ENCODE assay signal across 8 cellular contexts in genomic region chr2:584863-585823, GRCh38.
DNase-seq lines count a peak whose midpoint lies in the region; ATAC-seq and TF ChIP-seq lines count a peak whose summit lies in the region.

No MANE protein-coding gene starts in this region.

- no peak for TF ChIP-seq CTCF in nephron progenitor cell (IDR thresholded peaks at IDR 0.05)

- CTCF ChIA-PET in activated CD4-positive, alpha-beta memory T cell treated with anti-CD3 and anti-CD28 coated beads, Interleukin-2, amount 10 ng/mL, durations not matched to agents 7 days and 5 days (lab: Charles Lee), result interaction anchor here (0.7 to 1.2 kb wide), 2 partner anchors 9 to 52 kb away, joined by 3 to 5 read pairs; no protein-coding TSS in a partner anchor

- ATAC-seq in GM19452 (IDR thresholded peaks at IDR 0.05; ENCODE audit: unreplicated experiment) (peak; percentile 98), HG03354 (IDR thresholded peaks at IDR 0.05; ENCODE audit: poor library complexity, severe bottlenecking, unreplicated experiment) (peak; percentile 97), left colon (no peak)

- peak; percentile 44 for DNase-seq in activated CD4-positive, alpha-beta memory T cell treated with anti-CD3 and anti-CD28 coated beads, Interleukin-2, amount 10 ng/mL, durations not matched to agents 7 days and 5 days
- DNase-seq in nephron progenitor cell (no peak), NCI-H748 (lab: John Stamatoyannopoulos, UW; ENCODE audit: unreplicated experiment) (no peak), T1000 (lab: John Stamatoyannopoulos, UW) (no peak), NCI-H345 treated with DMSO at 0.1 percent for 48 hours (lab: John Stamatoyannopoulos, UW; ENCODE audit: unreplicated experiment) (no peak), left colon (no peak)

- H3K27me3 Mint-ChIP-seq in activated CD4-positive, alpha-beta memory T cell treated with anti-CD3 and anti-CD28 coated beads, Interleukin-2, amount 10 ng/mL, durations not matched to agents 7 days and 5 days, result peaks cover 11% of the 10 kb centered on the region
- H3K27me3 Mint-ChIP-seq in nephron progenitor cell (ENCODE audit: low read depth, poor library complexity), result peaks cover 4% of the 10 kb centered on the region

- POLR2A ChIA-PET in activated CD4-positive, alpha-beta memory T cell treated with anti-CD3 and anti-CD28 coated beads, Interleukin-2, amount 10 ng/mL, durations not matched to agents 7 days and 5 days (lab: Charles Lee), result no interaction called here

- peaks cover 12% of the 10 kb centered on the region for H3K4me1 Mint-ChIP-seq in activated CD4-positive, alpha-beta memory T cell treated with anti-CD3 and anti-CD28 coated beads, Interleukin-2, amount 10 ng/mL, durations not matched to agents 7 days and 5 days
- peaks cover 37% of the 10 kb centered on the region for H3K4me1 Mint-ChIP-seq in nephron progenitor cell

- peak overlapping the region; percentile 14 for H3K4me3 Mint-ChIP-seq in activated CD4-positive, alpha-beta memory T cell treated with anti-CD3 and anti-CD28 coated beads, Interleukin-2, amount 10 ng/mL, durations not matched to agents 7 days and 5 days
- H3K4me3 Mint-ChIP-seq in nephron progenitor cell, result no peak overlapping the region

- no peaks in the 10 kb centered on the region for H3K9me3 Mint-ChIP-seq in activated CD4-positive, alpha-beta memory T cell treated with anti-CD3 and anti-CD28 coated beads, Interleukin-2, amount 10 ng/mL, durations not matched to agents 7 days and 5 days
- no peaks in the 10 kb centered on the region for H3K9me3 Mint-ChIP-seq in nephron progenitor cell

- intact Hi-C loops in left colon (cut with DNase I, micrococcal nuclease), result no loop called here

- no peak overlapping the region for H3K27ac Mint-ChIP-seq in activated CD4-positive, alpha-beta memory T cell treated with anti-CD3 and anti-CD28 coated beads, Interleukin-2, amount 10 ng/mL, durations not matched to agents 7 days and 5 days
- H3K27ac Mint-ChIP-seq in nephron progenitor cell, result peak overlapping the region; percentile 40

- H3K36me3 Mint-ChIP-seq in activated CD4-positive, alpha-beta memory T cell treated with anti-CD3 and anti-CD28 coated beads, Interleukin-2, amount 10 ng/mL, durations not matched to agents 7 days and 5 days (ENCODE audit: low read depth), result no peaks in the 10 kb centered on the region
- H3K36me3 Mint-ChIP-seq in nephron progenitor cell (ENCODE audit: low read depth), result no peaks in the 10 kb centered on the region
